ENCODE assay signal across 25 cellular contexts in genomic region chr10:34667177-34667576, GRCh38.
A peak's percentile ranks its signal among the peaks of the same experiment; 100 is the strongest.
DNase-seq lines count a peak whose midpoint lies in the region; ATAC-seq, FAIRE-seq and TF ChIP-seq lines count a peak whose summit lies in the region.
"Had no signal": no experiment of that assay in that cellular context is flagged by ENCODE, and none has a peak within 500 bp of the region (broad histone marks: within the 10 kb centered on the region; RNA-seq: fewer than 3 reads in every experiment).

No MANE protein-coding gene starts in this region.

- H3K4me3 Mint-ChIP-seq in mesothelial cell of epicardium = no peak overlapping the region
- H3K4me3 Mint-ChIP-seq: activated CD8-positive, alpha-beta T cell treated with anti-CD3 and anti-CD28 coated beads for 36 hours; activated naive CD4-positive, alpha-beta T cell treated with anti-CD3 and anti-CD28 coated beads, Interleukin-2, amount 50 U/mL, for 24 hours; activated T-cell treated with anti-CD3 and anti-CD28 coated beads, Interleukin-2, amount 50 U/mL, for 4 hours; CD4-positive, alpha-beta T cell; T-helper 1 cell treated with Interleukin-12 subunit alpha and Interleukin-12 subunit beta and Interleukin-4 antibody, amounts not matched to agents 30 μg/mL and 1 μg/mL, for 36 hours had no signal

- POLR2A ChIA-PET in PC-9 (lab: Charles Lee; ENCODE audit: unreplicated experiment) = interaction anchor here (0.6 kb wide), 1 partner anchor 347 kb away, joined by 3 read pairs; no protein-coding TSS in a partner anchor

- H3K36me3 ChIP-seq in PC-9 (ENCODE audit: low read depth) = no peaks in the 10 kb centered on the region
- H3K36me3 ChIP-seq: esophagus squamous epithelium, suprapubic skin, WERI-Rb-1 had no signal

- H3K27ac ChIP-seq in PC-9 = peak overlapping the region; percentile 68
- H3K27ac ChIP-seq: suprapubic skin, WERI-Rb-1 had no signal

- H3K4me3 ChIP-seq in PC-9 = no peak overlapping the region
- H3K4me3 ChIP-seq: esophagus squamous epithelium, suprapubic skin had no signal

- DNase-seq in GM12891 (ENCODE audit: insufficient read length, low spot score) = no peak
- DNase-seq in PC-9 = no peak
- no peak for DNase-seq in mesothelial cell of epicardium (ENCODE audit: low spot score in 2 of 2, unreplicated experiment in 2 of 2)
- DNase-seq in NCI-H1092 treated with DMSO at 0.1 percent for 48 hours (lab: John Stamatoyannopoulos, UW) = no peak
- no peak for DNase-seq in left lobe of liver (ENCODE audit: low spot score)
- DNase-seq in activated T-cell treated with anti-CD3 and anti-CD28 coated beads for 4 hours = no peak
- DNase-seq: activated CD8-positive, alpha-beta T cell treated with anti-CD3 and anti-CD28 coated beads for 36 hours; activated T-cell treated with anti-CD3 and anti-CD28 coated beads, Interleukin-2, amount 50 U/mL, for 4 hours; CD4-positive, alpha-beta T cell; cerebellar nuclear complex; DMS53; effector CD4-positive, alpha-beta T cell; esophagus squamous epithelium; NCI-H1048; NCI-H2107; NCI-H524; occipital lobe; WERI-Rb-1 had no signal

- no peak overlapping the region for H2AFZ ChIP-seq in PC-9

- intact Hi-C loops in PC-9 (cut with micrococcal nuclease; ENCODE audit: unreplicated experiment) = loop anchor here (2.0 to 5.0 kb wide), 4 partner anchors 55 to 460 kb away; partner anchors contain the start of gene CREM

- peak overlapping the region; percentile 15 for H3K27ac Mint-ChIP-seq in mesothelial cell of epicardium
- H3K27ac Mint-ChIP-seq: activated CD8-positive, alpha-beta T cell treated with anti-CD3 and anti-CD28 coated beads for 36 hours; activated naive CD4-positive, alpha-beta T cell treated with anti-CD3 and anti-CD28 coated beads, Interleukin-2, amount 50 U/mL, for 24 hours; CD4-positive, alpha-beta T cell; T-helper 1 cell treated with Interleukin-12 subunit alpha and Interleukin-12 subunit beta and Interleukin-4 antibody, amounts not matched to agents 30 μg/mL and 1 μg/mL, for 36 hours had no signal

- no peaks in the 10 kb centered on the region for H3K27me3 ChIP-seq in PC-9 (ENCODE audit: insufficient read depth, low read depth)
- H3K27me3 ChIP-seq: esophagus squamous epithelium, suprapubic skin had no signal

- H4K20me1 ChIP-seq in PC-9 (ENCODE audit: insufficient read depth) = no peaks in the 10 kb centered on the region

- no peak for TF ChIP-seq CTCF in PC-9 (conservative IDR thresholded peaks at IDR 0.05)
- no peak for TF ChIP-seq CTCF in mesothelial cell of epicardium (IDR thresholded peaks at IDR 0.05; ENCODE audit: unreplicated experiment)

- 0 out of 2 replicates have a peak, but pooled peaks cover 9% of the 10 kb centered on the region for H3F3A ChIP-seq in PC-9 (ENCODE audit: insufficient read depth, low read depth)

- H3K4me1 Mint-ChIP-seq in mesothelial cell of epicardium = peaks cover 30% of the 10 kb centered on the region
- H3K4me1 Mint-ChIP-seq: activated naive CD4-positive, alpha-beta T cell treated with anti-CD3 and anti-CD28 coated beads, Interleukin-2, amount 50 U/mL, for 24 hours had no signal

- peaks cover 5% of the 10 kb centered on the region for H3K9me3 Mint-ChIP-seq in mesothelial cell of epicardium
- H3K9me3 Mint-ChIP-seq: activated CD8-positive, alpha-beta T cell treated with anti-CD3 and anti-CD28 coated beads for 36 hours; activated naive CD4-positive, alpha-beta T cell treated with anti-CD3 and anti-CD28 coated beads, Interleukin-2, amount 50 U/mL, for 24 hours; activated T-cell treated with anti-CD3 and anti-CD28 coated beads, Interleukin-2, amount 50 U/mL, for 4 hours; CD4-positive, alpha-beta T cell; T-helper 1 cell treated with Interleukin-12 subunit alpha and Interleukin-12 subunit beta and Interleukin-4 antibody, amounts not matched to agents 30 μg/mL and 1 μg/mL, for 36 hours had no signal

- H3K36me3 Mint-ChIP-seq in mesothelial cell of epicardium = no peaks in the 10 kb centered on the region
- H3K36me3 Mint-ChIP-seq: activated naive CD4-positive, alpha-beta T cell treated with anti-CD3 and anti-CD28 coated beads, Interleukin-2, amount 50 U/mL, for 24 hours had no signal

- FAIRE-seq in GM12891 (lab: Jason Lieb, UNC) = peak; percentile 28
- FAIRE-seq: astrocyte had no signal

- CTCF ChIA-PET in PC-9 (lab: Charles Lee) = interaction anchor here (0.6 kb wide), 1 partner anchor 351 kb away, joined by 3 read pairs; no protein-coding TSS in a partner anchor

- peak overlapping the region; percentile 36; the same call in 1 of the 2 replicates for H3K4me2 ChIP-seq in PC-9

- peaks cover 38% of the 10 kb centered on the region for H3K79me2 ChIP-seq in PC-9 (ENCODE audit: low read depth)

- no peaks in the 10 kb centered on the region for H3K27me3 Mint-ChIP-seq in mesothelial cell of epicardium (ENCODE audit: low read depth)

- peaks cover 25% of the 10 kb centered on the region for H3K4me1 ChIP-seq in PC-9 (replicated peaks; ENCODE audit: insufficient read depth)

- peak; percentile 57 for ATAC-seq in GM21381 (IDR thresholded peaks at IDR 0.05; ENCODE audit: unreplicated experiment)
- ATAC-seq in HG03354 (IDR thresholded peaks at IDR 0.05; ENCODE audit: poor library complexity, severe bottlenecking, unreplicated experiment) = no peak
- ATAC-seq in left lobe of liver = no peak
- ATAC-seq: activated CD8-positive, alpha-beta T cell treated with anti-CD3 and anti-CD28 coated beads for 36 hours; activated T-cell treated with anti-CD3 and anti-CD28 coated beads, Interleukin-2, amount 50 U/mL, for 4 hours; Right ventricle myocardium inferior had no signal

- no peaks in the 10 kb centered on the region for H3K9me3 ChIP-seq in PC-9 (ENCODE audit: insufficient read depth, low read depth)
- H3K9me3 ChIP-seq: esophagus squamous epithelium, suprapubic skin had no signal

- BruUV-seq in PC-9 (replicated peaks; lab: Mats Ljungman, UMichigan) = no TSS peak

- no peak for TF ChIP-seq POLR2A in GM12891 (IDR thresholded peaks at IDR 0.05; ENCODE audit: low read depth, low read length)

- H3K9me2 ChIP-seq in PC-9 (ENCODE audit: insufficient read depth) = no peaks in the 10 kb centered on the region

TF ChIP-seq in GM12891, 5 proteins besides CTCF, POLR2A, EP300 and RAD21:
- no peak for TF ChIP-seq TAF1 (IDR thresholded peaks at IDR 0.05; ENCODE audit: low read depth, low read length)
- no peak for TF ChIP-seq POU2F2 (IDR thresholded peaks at IDR 0.05; ENCODE audit: low read depth, low read length)
- no peak for TF ChIP-seq POLR2AphosphoS5 (IDR thresholded peaks at IDR 0.05; ENCODE audit: low read depth, low read length)
- no peak for TF ChIP-seq SPI1 (IDR thresholded peaks at IDR 0.05; ENCODE audit: low read depth, low read length)
